1 cellular context compared by ENCODE assay signal in the genomic region with DNA sequence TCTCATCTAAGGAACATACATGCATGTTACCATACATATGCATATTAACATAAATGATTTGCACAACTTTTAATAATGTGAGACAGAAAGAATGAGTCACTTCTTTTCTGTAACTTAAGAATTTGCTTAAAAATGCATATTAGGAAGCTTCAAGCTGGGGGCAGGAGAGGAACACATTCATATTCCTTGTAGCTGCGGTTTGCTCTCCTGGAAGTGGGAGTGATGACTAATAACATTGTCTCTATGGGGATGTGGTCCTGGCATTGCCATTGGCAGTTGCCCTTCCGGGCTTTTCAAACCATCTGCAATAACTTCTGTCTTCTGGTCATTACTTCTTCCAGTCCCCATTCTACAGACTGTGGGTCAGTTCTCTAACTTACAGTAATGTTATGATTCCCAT.
TF ChIP-seq lines count a peak whose summit lies in the region.

No MANE protein-coding gene starts in this region.

TF ChIP-seq in SK-N-SH, 30 proteins besides CTCF, POLR2A, EP300 and RAD21 (continued from another document):
- TF ChIP-seq, protein P1, sequence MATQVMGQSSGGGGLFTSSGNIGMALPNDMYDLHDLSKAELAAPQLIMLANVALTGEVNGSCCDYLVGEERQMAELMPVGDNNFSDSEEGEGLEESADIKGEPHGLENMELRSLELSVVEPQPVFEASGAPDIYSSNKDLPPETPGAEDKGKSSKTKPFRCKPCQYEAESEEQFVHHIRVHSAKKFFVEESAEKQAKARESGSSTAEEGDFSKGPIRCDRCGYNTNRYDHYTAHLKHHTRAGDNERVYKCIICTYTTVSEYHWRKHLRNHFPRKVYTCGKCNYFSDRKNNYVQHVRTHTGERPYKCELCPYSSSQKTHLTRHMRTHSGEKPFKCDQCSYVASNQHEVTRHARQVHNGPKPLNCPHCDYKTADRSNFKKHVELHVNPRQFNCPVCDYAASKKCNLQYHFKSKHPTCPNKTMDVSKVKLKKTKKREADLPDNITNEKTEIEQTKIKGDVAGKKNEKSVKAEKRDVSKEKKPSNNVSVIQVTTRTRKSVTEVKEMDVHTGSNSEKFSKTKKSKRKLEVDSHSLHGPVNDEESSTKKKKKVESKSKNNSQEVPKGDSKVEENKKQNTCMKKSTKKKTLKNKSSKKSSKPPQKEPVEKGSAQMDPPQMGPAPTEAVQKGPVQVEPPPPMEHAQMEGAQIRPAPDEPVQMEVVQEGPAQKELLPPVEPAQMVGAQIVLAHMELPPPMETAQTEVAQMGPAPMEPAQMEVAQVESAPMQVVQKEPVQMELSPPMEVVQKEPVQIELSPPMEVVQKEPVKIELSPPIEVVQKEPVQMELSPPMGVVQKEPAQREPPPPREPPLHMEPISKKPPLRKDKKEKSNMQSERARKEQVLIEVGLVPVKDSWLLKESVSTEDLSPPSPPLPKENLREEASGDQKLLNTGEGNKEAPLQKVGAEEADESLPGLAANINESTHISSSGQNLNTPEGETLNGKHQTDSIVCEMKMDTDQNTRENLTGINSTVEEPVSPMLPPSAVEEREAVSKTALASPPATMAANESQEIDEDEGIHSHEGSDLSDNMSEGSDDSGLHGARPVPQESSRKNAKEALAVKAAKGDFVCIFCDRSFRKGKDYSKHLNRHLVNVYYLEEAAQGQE (IDR thresholded peaks at IDR 0.05; ENCODE audit: low read depth, low read length), result no peak
- TF ChIP-seq, protein P2, sequence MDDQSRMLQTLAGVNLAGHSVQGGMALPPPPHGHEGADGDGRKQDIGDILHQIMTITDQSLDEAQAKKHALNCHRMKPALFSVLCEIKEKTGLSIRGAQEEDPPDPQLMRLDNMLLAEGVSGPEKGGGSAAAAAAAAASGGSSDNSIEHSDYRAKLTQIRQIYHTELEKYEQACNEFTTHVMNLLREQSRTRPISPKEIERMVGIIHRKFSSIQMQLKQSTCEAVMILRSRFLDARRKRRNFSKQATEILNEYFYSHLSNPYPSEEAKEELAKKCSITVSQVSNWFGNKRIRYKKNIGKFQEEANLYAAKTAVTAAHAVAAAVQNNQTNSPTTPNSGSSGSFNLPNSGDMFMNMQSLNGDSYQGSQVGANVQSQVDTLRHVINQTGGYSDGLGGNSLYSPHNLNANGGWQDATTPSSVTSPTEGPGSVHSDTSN (IDR thresholded peaks at IDR 0.05), result peak; percentile 95
- TF ChIP-seq FOXM1 (IDR thresholded peaks at IDR 0.05; ENCODE audit: low read depth), result peak; percentile 75; the same call in 1 of the 2 replicates
- TF ChIP-seq FOXJ3 (CRISPR knock-in tag; IDR thresholded peaks at IDR 0.05), result no peak
- no peak for TF ChIP-seq RCOR1 (IDR thresholded peaks at IDR 0.05; ENCODE audit: low read length)
- no peak for TF ChIP-seq RFX5 (IDR thresholded peaks at IDR 0.05; ENCODE audit: low read length)
- TF ChIP-seq GABPA (IDR thresholded peaks at IDR 0.05; ENCODE audit: low read depth), result 0 out of 2 replicates have a peak, but pooled peaks have one; percentile 22
- TF ChIP-seq, protein P3, sequence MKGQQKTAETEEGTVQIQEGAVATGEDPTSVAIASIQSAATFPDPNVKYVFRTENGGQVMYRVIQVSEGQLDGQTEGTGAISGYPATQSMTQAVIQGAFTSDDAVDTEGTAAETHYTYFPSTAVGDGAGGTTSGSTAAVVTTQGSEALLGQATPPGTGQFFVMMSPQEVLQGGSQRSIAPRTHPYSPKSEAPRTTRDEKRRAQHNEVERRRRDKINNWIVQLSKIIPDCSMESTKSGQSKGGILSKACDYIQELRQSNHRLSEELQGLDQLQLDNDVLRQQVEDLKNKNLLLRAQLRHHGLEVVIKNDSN (IDR thresholded peaks at IDR 0.05; ENCODE audit: borderline replicate concordance, low read depth), result no peak
- peak; percentile 87 for TF ChIP-seq SIN3A (IDR thresholded peaks at IDR 0.05; ENCODE audit: borderline replicate concordance, low read depth, low read length)
- peak; percentile 97 for TF ChIP-seq JUND (IDR thresholded peaks at IDR 0.05)
- TF ChIP-seq, protein P4, sequence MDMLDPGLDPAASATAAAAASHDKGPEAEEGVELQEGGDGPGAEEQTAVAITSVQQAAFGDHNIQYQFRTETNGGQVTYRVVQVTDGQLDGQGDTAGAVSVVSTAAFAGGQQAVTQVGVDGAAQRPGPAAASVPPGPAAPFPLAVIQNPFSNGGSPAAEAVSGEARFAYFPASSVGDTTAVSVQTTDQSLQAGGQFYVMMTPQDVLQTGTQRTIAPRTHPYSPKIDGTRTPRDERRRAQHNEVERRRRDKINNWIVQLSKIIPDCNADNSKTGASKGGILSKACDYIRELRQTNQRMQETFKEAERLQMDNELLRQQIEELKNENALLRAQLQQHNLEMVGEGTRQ (IDR thresholded peaks at IDR 0.05; ENCODE audit: borderline replicate concordance, low read depth, low read length), result no peak
